Comparison of ENCODE assay signal across 4 cellular contexts in the genomic region with DNA sequence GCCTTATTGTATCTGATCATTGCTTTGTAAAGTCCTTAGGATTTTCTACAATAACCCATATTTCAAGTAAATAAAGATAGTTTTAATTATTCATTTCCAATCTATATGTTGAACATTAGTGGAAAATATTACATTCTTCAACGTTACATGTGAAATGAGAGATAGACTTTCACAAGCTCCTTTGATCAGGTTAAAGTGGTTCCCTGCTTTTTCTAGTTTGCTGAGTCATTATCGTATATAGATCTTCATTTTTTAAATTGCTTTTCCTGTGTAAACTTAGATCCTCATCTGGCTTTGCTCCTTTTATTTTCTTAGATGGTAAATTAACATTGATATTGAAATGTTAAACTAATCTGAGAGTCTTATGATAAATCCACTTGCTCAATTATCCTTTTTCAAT.
TF ChIP-seq lines count a peak whose summit lies in the region.

No MANE protein-coding gene starts in this region.

TF ChIP-seq in HepG2, 621 proteins besides CTCF, POLR2A, EP300 and RAD21:
- TF ChIP-seq MTA3 (CRISPR knock-in tag; IDR thresholded peaks at IDR 0.05) (no peak), MED1 (CRISPR knock-in tag; IDR thresholded peaks at IDR 0.05) (no peak), NFE2L2 (IDR thresholded peaks at IDR 0.05; ENCODE audit: low read length) (peak; percentile 57; the same call in 1 of the 2 replicates)
- TF ChIP-seq, protein P1, sequence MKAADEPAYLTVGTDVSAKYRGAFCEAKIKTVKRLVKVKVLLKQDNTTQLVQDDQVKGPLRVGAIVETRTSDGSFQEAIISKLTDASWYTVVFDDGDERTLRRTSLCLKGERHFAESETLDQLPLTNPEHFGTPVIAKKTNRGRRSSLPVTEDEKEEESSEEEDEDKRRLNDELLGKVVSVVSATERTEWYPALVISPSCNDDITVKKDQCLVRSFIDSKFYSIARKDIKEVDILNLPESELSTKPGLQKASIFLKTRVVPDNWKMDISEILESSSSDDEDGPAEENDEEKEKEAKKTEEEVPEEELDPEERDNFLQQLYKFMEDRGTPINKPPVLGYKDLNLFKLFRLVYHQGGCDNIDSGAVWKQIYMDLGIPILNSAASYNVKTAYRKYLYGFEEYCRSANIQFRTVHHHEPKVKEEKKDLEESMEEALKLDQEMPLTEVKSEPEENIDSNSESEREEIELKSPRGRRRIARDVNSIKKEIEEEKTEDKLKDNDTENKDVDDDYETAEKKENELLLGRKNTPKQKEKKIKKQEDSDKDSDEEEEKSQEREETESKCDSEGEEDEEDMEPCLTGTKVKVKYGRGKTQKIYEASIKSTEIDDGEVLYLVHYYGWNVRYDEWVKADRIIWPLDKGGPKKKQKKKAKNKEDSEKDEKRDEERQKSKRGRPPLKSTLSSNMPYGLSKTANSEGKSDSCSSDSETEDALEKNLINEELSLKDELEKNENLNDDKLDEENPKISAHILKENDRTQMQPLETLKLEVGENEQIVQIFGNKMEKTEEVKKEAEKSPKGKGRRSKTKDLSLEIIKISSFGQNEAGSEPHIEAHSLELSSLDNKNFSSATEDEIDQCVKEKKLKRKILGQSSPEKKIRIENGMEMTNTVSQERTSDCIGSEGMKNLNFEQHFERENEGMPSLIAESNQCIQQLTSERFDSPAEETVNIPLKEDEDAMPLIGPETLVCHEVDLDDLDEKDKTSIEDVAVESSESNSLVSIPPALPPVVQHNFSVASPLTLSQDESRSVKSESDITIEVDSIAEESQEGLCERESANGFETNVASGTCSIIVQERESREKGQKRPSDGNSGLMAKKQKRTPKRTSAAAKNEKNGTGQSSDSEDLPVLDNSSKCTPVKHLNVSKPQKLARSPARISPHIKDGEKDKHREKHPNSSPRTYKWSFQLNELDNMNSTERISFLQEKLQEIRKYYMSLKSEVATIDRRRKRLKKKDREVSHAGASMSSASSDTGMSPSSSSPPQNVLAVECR (CRISPR knock-in tag; IDR thresholded peaks at IDR 0.05; ENCODE audit: borderline replicate concordance): no peak

TF ChIP-seq in IMR-90, 13 proteins besides CTCF, POLR2A, EP300 and RAD21:
- TF ChIP-seq SMC3 (IDR thresholded peaks at IDR 0.05; ENCODE audit: low read depth, low read length): no peak
- TF ChIP-seq NFE2L2 (IDR thresholded peaks at IDR 0.05; ENCODE audit: low read depth, low read length): peak; percentile 27; the same call in 1 of the 2 replicates
TF ChIP-seq in IMR-90: peak in this region for 1.

TF ChIP-seq in GM12878, 131 proteins besides CTCF, POLR2A, EP300 and RAD21:
- TF ChIP-seq TCF7 (IDR thresholded peaks at IDR 0.05; ENCODE audit: borderline replicate concordance): peak; percentile 84
- TF ChIP-seq NFIC (IDR thresholded peaks at IDR 0.05; ENCODE audit: low read depth, low read length): peak; percentile 50; the same call in 1 of the 2 replicates
- no peak for TF ChIP-seq SRF (IDR thresholded peaks at IDR 0.05; ENCODE audit: low read depth in 2 of 2, low read length in 2 of 2)
- peak; percentile 54; the same call in 1 of the 2 replicates for TF ChIP-seq RUNX3 (IDR thresholded peaks at IDR 0.05; ENCODE audit: low read length)

TF ChIP-seq in H1, 55 proteins besides CTCF, POLR2A, EP300 and RAD21:
- no peak for TF ChIP-seq CHD1 (IDR thresholded peaks at IDR 0.05; ENCODE audit: low read depth, low read length)
- TF ChIP-seq KDM1A (IDR thresholded peaks at IDR 0.05; ENCODE audit: borderline replicate concordance, low read length): no peak
- no peak for TF ChIP-seq GABPA (IDR thresholded peaks at IDR 0.05; ENCODE audit: borderline replicate concordance, insufficient read depth, low read length)
- TF ChIP-seq SAP30 (IDR thresholded peaks at IDR 0.05; ENCODE audit: insufficient read depth, insufficient replicate concordance, low read length): no peak
- TF ChIP-seq ASH2L (IDR thresholded peaks at IDR 0.05; ENCODE audit: low read length): no peak
- TF ChIP-seq KDM4A (IDR thresholded peaks at IDR 0.05; ENCODE audit: low read depth, low read length, severe bottlenecking): no peak
- TF ChIP-seq NANOG (IDR thresholded peaks at IDR 0.05; ENCODE audit: insufficient read depth, low read depth, low read length, poor library complexity, severe bottlenecking): no peak
- no peak for TF ChIP-seq EGR1 (IDR thresholded peaks at IDR 0.05; ENCODE audit: borderline replicate concordance, low read depth, low read length)
- no peak for TF ChIP-seq CBX8 (IDR thresholded peaks at IDR 0.05; ENCODE audit: borderline replicate concordance, low read depth, low read length)
- TF ChIP-seq SP2 (IDR thresholded peaks at IDR 0.05; ENCODE audit: low read length): no peak
- TF ChIP-seq RBBP5 (IDR thresholded peaks at IDR 0.05; ENCODE audit: borderline replicate concordance, low read depth, low read length): no peak
- TF ChIP-seq, protein P2, sequence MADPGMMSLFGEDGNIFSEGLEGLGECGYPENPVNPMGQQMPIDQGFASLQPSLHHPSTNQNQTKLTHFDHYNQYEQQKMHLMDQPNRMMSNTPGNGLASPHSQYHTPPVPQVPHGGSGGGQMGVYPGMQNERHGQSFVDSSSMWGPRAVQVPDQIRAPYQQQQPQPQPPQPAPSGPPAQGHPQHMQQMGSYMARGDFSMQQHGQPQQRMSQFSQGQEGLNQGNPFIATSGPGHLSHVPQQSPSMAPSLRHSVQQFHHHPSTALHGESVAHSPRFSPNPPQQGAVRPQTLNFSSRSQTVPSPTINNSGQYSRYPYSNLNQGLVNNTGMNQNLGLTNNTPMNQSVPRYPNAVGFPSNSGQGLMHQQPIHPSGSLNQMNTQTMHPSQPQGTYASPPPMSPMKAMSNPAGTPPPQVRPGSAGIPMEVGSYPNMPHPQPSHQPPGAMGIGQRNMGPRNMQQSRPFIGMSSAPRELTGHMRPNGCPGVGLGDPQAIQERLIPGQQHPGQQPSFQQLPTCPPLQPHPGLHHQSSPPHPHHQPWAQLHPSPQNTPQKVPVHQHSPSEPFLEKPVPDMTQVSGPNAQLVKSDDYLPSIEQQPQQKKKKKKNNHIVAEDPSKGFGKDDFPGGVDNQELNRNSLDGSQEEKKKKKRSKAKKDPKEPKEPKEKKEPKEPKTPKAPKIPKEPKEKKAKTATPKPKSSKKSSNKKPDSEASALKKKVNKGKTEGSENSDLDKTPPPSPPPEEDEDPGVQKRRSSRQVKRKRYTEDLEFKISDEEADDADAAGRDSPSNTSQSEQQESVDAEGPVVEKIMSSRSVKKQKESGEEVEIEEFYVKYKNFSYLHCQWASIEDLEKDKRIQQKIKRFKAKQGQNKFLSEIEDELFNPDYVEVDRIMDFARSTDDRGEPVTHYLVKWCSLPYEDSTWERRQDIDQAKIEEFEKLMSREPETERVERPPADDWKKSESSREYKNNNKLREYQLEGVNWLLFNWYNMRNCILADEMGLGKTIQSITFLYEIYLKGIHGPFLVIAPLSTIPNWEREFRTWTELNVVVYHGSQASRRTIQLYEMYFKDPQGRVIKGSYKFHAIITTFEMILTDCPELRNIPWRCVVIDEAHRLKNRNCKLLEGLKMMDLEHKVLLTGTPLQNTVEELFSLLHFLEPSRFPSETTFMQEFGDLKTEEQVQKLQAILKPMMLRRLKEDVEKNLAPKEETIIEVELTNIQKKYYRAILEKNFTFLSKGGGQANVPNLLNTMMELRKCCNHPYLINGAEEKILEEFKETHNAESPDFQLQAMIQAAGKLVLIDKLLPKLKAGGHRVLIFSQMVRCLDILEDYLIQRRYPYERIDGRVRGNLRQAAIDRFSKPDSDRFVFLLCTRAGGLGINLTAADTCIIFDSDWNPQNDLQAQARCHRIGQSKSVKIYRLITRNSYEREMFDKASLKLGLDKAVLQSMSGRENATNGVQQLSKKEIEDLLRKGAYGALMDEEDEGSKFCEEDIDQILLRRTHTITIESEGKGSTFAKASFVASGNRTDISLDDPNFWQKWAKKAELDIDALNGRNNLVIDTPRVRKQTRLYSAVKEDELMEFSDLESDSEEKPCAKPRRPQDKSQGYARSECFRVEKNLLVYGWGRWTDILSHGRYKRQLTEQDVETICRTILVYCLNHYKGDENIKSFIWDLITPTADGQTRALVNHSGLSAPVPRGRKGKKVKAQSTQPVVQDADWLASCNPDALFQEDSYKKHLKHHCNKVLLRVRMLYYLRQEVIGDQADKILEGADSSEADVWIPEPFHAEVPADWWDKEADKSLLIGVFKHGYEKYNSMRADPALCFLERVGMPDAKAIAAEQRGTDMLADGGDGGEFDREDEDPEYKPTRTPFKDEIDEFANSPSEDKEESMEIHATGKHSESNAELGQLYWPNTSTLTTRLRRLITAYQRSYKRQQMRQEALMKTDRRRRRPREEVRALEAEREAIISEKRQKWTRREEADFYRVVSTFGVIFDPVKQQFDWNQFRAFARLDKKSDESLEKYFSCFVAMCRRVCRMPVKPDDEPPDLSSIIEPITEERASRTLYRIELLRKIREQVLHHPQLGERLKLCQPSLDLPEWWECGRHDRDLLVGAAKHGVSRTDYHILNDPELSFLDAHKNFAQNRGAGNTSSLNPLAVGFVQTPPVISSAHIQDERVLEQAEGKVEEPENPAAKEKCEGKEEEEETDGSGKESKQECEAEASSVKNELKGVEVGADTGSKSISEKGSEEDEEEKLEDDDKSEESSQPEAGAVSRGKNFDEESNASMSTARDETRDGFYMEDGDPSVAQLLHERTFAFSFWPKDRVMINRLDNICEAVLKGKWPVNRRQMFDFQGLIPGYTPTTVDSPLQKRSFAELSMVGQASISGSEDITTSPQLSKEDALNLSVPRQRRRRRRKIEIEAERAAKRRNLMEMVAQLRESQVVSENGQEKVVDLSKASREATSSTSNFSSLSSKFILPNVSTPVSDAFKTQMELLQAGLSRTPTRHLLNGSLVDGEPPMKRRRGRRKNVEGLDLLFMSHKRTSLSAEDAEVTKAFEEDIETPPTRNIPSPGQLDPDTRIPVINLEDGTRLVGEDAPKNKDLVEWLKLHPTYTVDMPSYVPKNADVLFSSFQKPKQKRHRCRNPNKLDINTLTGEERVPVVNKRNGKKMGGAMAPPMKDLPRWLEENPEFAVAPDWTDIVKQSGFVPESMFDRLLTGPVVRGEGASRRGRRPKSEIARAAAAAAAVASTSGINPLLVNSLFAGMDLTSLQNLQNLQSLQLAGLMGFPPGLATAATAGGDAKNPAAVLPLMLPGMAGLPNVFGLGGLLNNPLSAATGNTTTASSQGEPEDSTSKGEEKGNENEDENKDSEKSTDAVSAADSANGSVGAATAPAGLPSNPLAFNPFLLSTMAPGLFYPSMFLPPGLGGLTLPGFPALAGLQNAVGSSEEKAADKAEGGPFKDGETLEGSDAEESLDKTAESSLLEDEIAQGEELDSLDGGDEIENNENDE (IDR thresholded peaks at IDR 0.05; ENCODE audit: insufficient replicate concordance, low read length): no peak
- TF ChIP-seq PHF8 (conservative IDR thresholded peaks at IDR 0.05; ENCODE audit: low read depth, low read length): no peak
- no peak for TF ChIP-seq MAFK (IDR thresholded peaks at IDR 0.05; ENCODE audit: low read depth, low read length)
- TF ChIP-seq SP4 (IDR thresholded peaks at IDR 0.05; ENCODE audit: low read length): no peak
